8 cellular contexts compared by ENCODE assay signal in the genomic region with DNA sequence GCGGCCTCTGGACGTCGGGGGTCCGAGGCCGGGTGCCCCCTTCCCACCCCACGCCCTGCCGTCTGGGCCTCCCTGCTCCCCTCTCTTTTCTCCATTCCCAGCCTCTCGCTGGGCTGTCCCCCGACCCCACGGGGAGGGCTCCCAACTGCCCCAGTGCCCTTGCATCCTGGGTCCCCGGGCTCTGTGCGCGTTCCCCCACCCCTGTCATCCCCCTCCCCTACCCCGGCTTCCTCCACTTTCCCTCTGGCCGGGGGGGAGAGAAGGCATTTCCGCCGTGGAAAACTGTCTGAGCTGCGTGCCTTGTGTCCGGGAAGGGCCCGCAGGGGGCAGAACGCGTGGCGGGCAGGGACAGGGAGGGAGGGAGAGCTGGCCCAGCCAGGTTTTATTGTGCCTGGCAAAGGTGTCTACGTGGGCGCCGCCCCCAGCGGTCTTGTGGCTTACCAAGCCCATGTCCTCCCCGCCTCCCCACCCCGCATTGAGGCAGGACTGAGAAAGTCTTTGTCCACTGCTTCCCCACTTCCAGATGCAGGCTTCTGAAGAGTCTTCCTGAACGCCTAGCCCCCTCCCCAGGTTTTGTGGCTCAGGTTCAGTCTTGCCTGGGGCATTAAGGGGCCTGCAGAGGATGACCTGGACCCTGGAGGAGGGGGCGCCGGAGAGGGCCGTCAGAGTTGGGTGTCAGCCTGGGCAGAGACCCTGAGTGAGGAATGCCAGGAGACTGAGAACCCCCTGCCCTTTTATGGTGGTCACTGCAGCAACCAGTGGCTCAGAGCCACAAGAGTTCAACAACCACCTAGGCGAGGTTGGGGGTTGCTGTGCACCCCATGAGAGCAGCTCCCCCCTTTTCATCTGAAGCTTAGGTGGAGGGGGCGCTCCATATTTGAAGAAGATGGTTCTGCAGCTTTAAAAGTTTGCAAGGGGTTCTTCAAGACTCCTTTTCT. TPM values are rescaled to one million over a fixed set of nuclear protein-coding genes. Genes with fewer than 3 reads are reported as not detected.
A peak's percentile ranks its signal among the peaks of the same experiment; 100 is the strongest.
DNase-seq lines count a peak whose midpoint lies in the region; ATAC-seq and TF ChIP-seq lines count a peak whose summit lies in the region.

No MANE protein-coding gene starts in this region.

- in situ Hi-C loops in astrocyte of the cerebellum (cut with HindIII; ENCODE audit: low sequenced_read_pairs), result no loop called here

- peak overlapping the region; percentile 99 for H3K4me2 ChIP-seq in KMS-11

- no peaks in the 10 kb centered on the region for H3K27me3 ChIP-seq in Caco-2 (replicated peaks; ENCODE audit: control insufficient read depth, insufficient read depth, low read length)
- H3K27me3 ChIP-seq in KMS-11 (ENCODE audit: insufficient read depth, low read depth), result no peaks in the 10 kb centered on the region; the same call in 1 of the 2 replicates

- peaks cover 15% of the 10 kb centered on the region for H3K4me1 Mint-ChIP-seq in Caco-2 (ENCODE audit: low read depth, unreplicated experiment)
- H3K4me1 Mint-ChIP-seq in stimulated activated memory B cell treated with anti-CD40 and anti-IgM and Interleukin-4, amounts not matched to agents 10 μg/mL and 1 μg/mL and 100 μg/mL, for 72 hours, result peaks cover 75% of the 10 kb centered on the region

- H3K9me3 ChIP-seq in Caco-2, result no peaks in the 10 kb centered on the region

- no TSS peak for BruUV-seq in Caco-2 (replicated peaks; lab: Mats Ljungman, UMichigan)

- no peaks in the 10 kb centered on the region for H3K9me3 Mint-ChIP-seq in Caco-2 (ENCODE audit: unreplicated experiment)
- no peaks in the 10 kb centered on the region for H3K9me3 Mint-ChIP-seq in stimulated activated memory B cell treated with anti-CD40 and anti-IgM and Interleukin-4, amounts not matched to agents 10 μg/mL and 1 μg/mL and 100 μg/mL, for 72 hours

- H3K27me3 Mint-ChIP-seq in Caco-2 (ENCODE audit: insufficient read depth, unreplicated experiment), result no peaks in the 10 kb centered on the region
- peaks cover 7% of the 10 kb centered on the region for H3K27me3 Mint-ChIP-seq in stimulated activated memory B cell treated with anti-CD40 and anti-IgM and Interleukin-4, amounts not matched to agents 10 μg/mL and 1 μg/mL and 100 μg/mL, for 72 hours

- POLR2A ChIA-PET in Caco-2 (lab: Charles Lee), result no interaction called here

- peak overlapping the region; percentile 87 for H3K27ac ChIP-seq in KMS-11

- H2AFZ ChIP-seq in KMS-11 (ENCODE audit: low read depth), result no peak overlapping the region

- H4K20me1 ChIP-seq in KMS-11 (ENCODE audit: insufficient read depth), result no peaks in the 10 kb centered on the region

- CTCF ChIA-PET in Caco-2 (lab: Charles Lee), result no interaction called here

- H3K9ac ChIP-seq in KMS-11, result peak overlapping the region; percentile 86

- peaks cover 69% of the 10 kb centered on the region for H3K79me2 ChIP-seq in KMS-11 (ENCODE audit: insufficient read depth, low read depth)

- intact Hi-C loops in Caco-2 (cut with micrococcal nuclease; ENCODE audit: unreplicated experiment), result no loop called here

- ATAC-seq in stimulated activated memory B cell treated with anti-CD40 and anti-IgM and Interleukin-4, amounts not matched to agents 10 μg/mL and 1 μg/mL and 100 μg/mL, for 72 hours, result peak; percentile 18
- ATAC-seq in GM18519 (IDR thresholded peaks at IDR 0.05; ENCODE audit: low FRiP score, unreplicated experiment), result no peak
- no peak for ATAC-seq in GM18517 (IDR thresholded peaks at IDR 0.05; ENCODE audit: unreplicated experiment)

- H3K4me3 ChIP-seq in Caco-2 (ENCODE audit: low read depth, low read length), result peak overlapping the region; percentile 71
- peak overlapping the region; percentile 83 for H3K4me3 ChIP-seq in KMS-11 (IDR thresholded peaks at IDR 0.05; ENCODE audit: insufficient read depth, low read depth, low read length)
- peak overlapping the region; percentile 73 for H3K4me3 ChIP-seq in astrocyte of the cerebellum (ENCODE audit: low read depth, low read length)

- H3K4me3 Mint-ChIP-seq in Caco-2 (ENCODE audit: unreplicated experiment), result peak overlapping the region; percentile 92
- peak overlapping the region; percentile 87 for H3K4me3 Mint-ChIP-seq in stimulated activated memory B cell treated with anti-CD40 and anti-IgM and Interleukin-4, amounts not matched to agents 10 μg/mL and 1 μg/mL and 100 μg/mL, for 72 hours

- TF ChIP-seq CTCF in Caco-2 (IDR thresholded peaks at IDR 0.05; ENCODE audit: insufficient read depth in 1 of 2, low read depth in 1 of 2, low read length in 1 of 2, severe bottlenecking in 1 of 2, unreplicated experiment in 1 of 2), result no peak
- TF ChIP-seq CTCF in KMS-11 (conservative IDR thresholded peaks at IDR 0.05; ENCODE audit: low read depth, low read length), result no peak
- peak; percentile 14 for TF ChIP-seq CTCF in astrocyte of the cerebellum (IDR thresholded peaks at IDR 0.05; ENCODE audit: low read depth, low read length, missing control alignments)

- peaks cover 34% of the 10 kb centered on the region for H3K4me1 ChIP-seq in Caco-2
- H3K4me1 ChIP-seq in KMS-11 (ENCODE audit: low read depth, poor library complexity, severe bottlenecking), result peaks cover 57% of the 10 kb centered on the region

- H3K36me3 Mint-ChIP-seq in Caco-2 (ENCODE audit: insufficient read depth, unreplicated experiment), result peaks cover 6% of the 10 kb centered on the region
- H3K36me3 Mint-ChIP-seq in stimulated activated memory B cell treated with anti-CD40 and anti-IgM and Interleukin-4, amounts not matched to agents 10 μg/mL and 1 μg/mL and 100 μg/mL, for 72 hours, result no peaks in the 10 kb centered on the region

- no peaks in the 10 kb centered on the region for H3K36me3 ChIP-seq in Caco-2 (ENCODE audit: control insufficient read depth, insufficient read depth, low read length)
- H3K36me3 ChIP-seq in KMS-11 (ENCODE audit: insufficient read depth), result no peaks in the 10 kb centered on the region

- H3K27ac Mint-ChIP-seq in Caco-2 (ENCODE audit: unreplicated experiment), result no peak overlapping the region
- H3K27ac Mint-ChIP-seq in stimulated activated memory B cell treated with anti-CD40 and anti-IgM and Interleukin-4, amounts not matched to agents 10 μg/mL and 1 μg/mL and 100 μg/mL, for 72 hours, result peak overlapping the region; percentile 68

- DNase-seq in Caco-2 (no peak), astrocyte of the cerebellum (ENCODE audit: low read depth) (no peak), iPS-NIHi7 (ENCODE audit: extremely low spot score) (peak; percentile 48)
- no peak for DNase-seq in stimulated activated CD4-positive, alpha-beta T cell treated with anti-CD3 and anti-CD28 coated beads, Interleukin-12 subunit alpha, Interleukin-12 subunit beta, amount 100 ng/mL, for 4 hours

RNA-seq across cellular contexts. Expression of gene ITM2C, which starts 1.3 kb away (rescaled TPM):
- 135 and 136 TPM in 2 replicates for total RNA-seq in Caco-2 (2022)

RNA-seq across cellular contexts. Expression of gene GPR55, which starts 59.0 kb away (rescaled TPM):
- not detected in 2 replicates for total RNA-seq in Caco-2 (2022)
